In the genomic region with DNA sequence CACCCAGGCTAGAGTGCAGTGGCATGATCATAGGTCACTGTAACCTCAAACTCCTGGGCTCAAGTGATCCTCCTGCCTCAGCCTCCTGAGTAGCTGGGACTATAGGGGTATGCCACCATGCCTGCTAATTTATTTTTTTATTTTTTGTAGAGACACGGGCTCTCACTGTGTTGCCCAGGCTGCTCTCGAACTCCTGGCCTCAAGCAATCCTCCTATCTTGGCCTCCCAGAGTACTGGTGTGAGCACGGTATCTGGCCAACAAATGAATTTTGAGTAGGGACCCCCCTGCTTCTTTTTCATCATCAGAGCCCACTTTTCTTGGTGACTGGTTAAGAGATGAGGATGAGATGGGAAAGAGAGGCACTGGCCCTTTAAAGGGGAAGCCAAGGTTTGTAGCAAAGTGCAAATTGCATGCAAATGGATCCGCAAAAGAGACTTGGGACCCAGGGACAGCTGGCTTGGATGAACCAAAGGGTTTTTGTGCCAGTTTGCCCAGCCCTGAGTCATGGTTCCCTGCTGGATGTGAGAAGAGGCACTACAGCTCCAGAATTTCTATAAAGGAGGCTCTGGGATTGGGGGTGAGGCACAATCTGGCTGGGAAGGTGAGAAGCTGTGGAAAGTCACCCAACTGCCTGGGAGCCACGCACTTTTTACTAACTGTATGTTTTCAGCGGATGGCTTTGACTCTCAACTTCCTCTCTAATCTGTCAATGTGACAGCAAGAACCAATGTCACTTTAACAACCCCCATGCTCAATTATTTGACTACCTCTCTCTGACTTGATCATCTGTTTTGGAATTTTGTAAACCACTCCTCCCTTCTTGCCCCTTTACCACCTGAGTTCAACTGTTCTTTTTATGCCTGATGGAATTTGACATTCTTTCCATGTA, we compare ENCODE assay signal across 20 cellular contexts. TPM values are rescaled to one million over a fixed set of nuclear protein-coding genes. Genes with fewer than 3 reads are reported as not detected.
DNase-seq lines count a peak whose midpoint lies in the region; ATAC-seq, FAIRE-seq and TF ChIP-seq lines count a peak whose summit lies in the region.
"Had no signal": no experiment of that assay in that cellular context is flagged by ENCODE, and none has a peak within 500 bp of the region (broad histone marks: within the 10 kb centered on the region; RNA-seq: fewer than 3 reads in every experiment).

No MANE protein-coding gene starts in this region.

- CTCF ChIA-PET in HEK293 (lab: Yijun Ruan, JAX) = interaction anchor here (0.7 to 5.2 kb wide), 8 partner anchors 9 to 254 kb away, joined by 3 to 90 read pairs (median 14); a partner anchor contains a TSS

- no peaks in the 10 kb centered on the region for H3K27me3 ChIP-seq in endodermal cell (ENCODE audit: control insufficient read depth, insufficient read depth, low read length, poor library complexity, severe bottlenecking)
- H3K27me3 ChIP-seq: ovary had no signal

- no peaks in the 10 kb centered on the region for H3K9me3 Mint-ChIP-seq in endodermal cell
- H3K9me3 Mint-ChIP-seq: stimulated activated naive CD8-positive, alpha-beta T cell treated with anti-CD3 and anti-CD28 coated beads, Interleukin-15, amount 100 ng/mL, for 72 hours had no signal

- no peak for FAIRE-seq in kidney (lab: Jason Lieb, UNC)
- FAIRE-seq: keratinocyte had no signal

- no peaks in the 10 kb centered on the region for H3K9me3 ChIP-seq in HEK293 (ENCODE audit: control insufficient read depth, insufficient read depth, low read depth, low read length)
- peaks cover 6% of the 10 kb centered on the region for H3K9me3 ChIP-seq in endodermal cell (ENCODE audit: control insufficient read depth, low read length)
- H3K9me3 ChIP-seq in kidney (ENCODE audit: control insufficient read depth in 1 of 2, low read length in 2 of 2) = no peaks in the 10 kb centered on the region
- H3K9me3 ChIP-seq: ovary had no signal

- H3K4me3 ChIP-seq in HEK293 (ENCODE audit: low read depth, low read length) (no peak overlapping the region), NB4 (ENCODE audit: low read depth, low read length) (no peak overlapping the region), endodermal cell (ENCODE audit: low read length) (no peak overlapping the region), kidney (ENCODE audit: low read length in 2 of 2) (no peak overlapping the region)
- H3K4me3 ChIP-seq: ovary had no signal

- H3K27me3 Mint-ChIP-seq in endodermal cell (ENCODE audit: insufficient read depth) = peaks cover 2% of the 10 kb centered on the region
- H3K27me3 Mint-ChIP-seq: stimulated activated naive CD8-positive, alpha-beta T cell treated with anti-CD3 and anti-CD28 coated beads, Interleukin-15, amount 100 ng/mL, for 72 hours had no signal

- intact Hi-C loops in kidney (cut with DNase I) = loop anchor here (10.0 kb wide), 1 partner anchor 59 kb away; a partner anchor contains a TSS

- no peaks in the 10 kb centered on the region for H3K4me1 ChIP-seq in HEK293 (ENCODE audit: control insufficient read depth, insufficient read depth, low read length)
- H3K4me1 ChIP-seq in endodermal cell (ENCODE audit: control insufficient read depth, insufficient read depth, low read length) = peaks cover 3% of the 10 kb centered on the region
- no peaks in the 10 kb centered on the region for H3K4me1 ChIP-seq in kidney (ENCODE audit: control insufficient read depth in 1 of 2, insufficient read depth in 1 of 2, low read depth in 1 of 2, low read length in 2 of 2)

- no peak for TF ChIP-seq CTCF in HEK293 (tag by site-specific recombination; IDR thresholded peaks at IDR 0.05)
- no peak for TF ChIP-seq CTCF in NB4 (IDR thresholded peaks at IDR 0.05; ENCODE audit: low read depth, low read length)
- TF ChIP-seq CTCF in endodermal cell (conservative IDR thresholded peaks at IDR 0.05) = no peak
- no peak for TF ChIP-seq CTCF in kidney (IDR thresholded peaks at IDR 0.05; ENCODE audit: borderline replicate concordance, extremely low read depth, insufficient read depth)

- H3K4me1 Mint-ChIP-seq in endodermal cell = peaks cover 16% of the 10 kb centered on the region
- H3K4me1 Mint-ChIP-seq: B cell had no signal

- POLR2A ChIA-PET in HEK293 (lab: Yijun Ruan, JAX) = interaction anchor here (1.1 kb wide), 1 partner anchor 33 kb away, joined by 3 read pairs; no protein-coding TSS in a partner anchor

- DNase-seq in NB4 (ENCODE audit: low read depth) (peak; percentile 16), cerebellar cortex (ENCODE audit: low spot score) (peak; percentile 58), pons (ENCODE audit: low spot score) (peak; percentile 49), SIG-M5 (lab: John Stamatoyannopoulos, UW) (no peak), endodermal cell (no peak), kidney (no peak)
- DNase-seq: activated CD4-positive, alpha-beta T cell treated with anti-CD3 and anti-CD28 coated beads, Interleukin-2, amount 10 ng/mL, durations not matched to agents 24 days and 14 days; DMS79; erythroblast; midbrain; NCI-H2029; NCI-H748 treated with DMSO at 0.1 percent for 48 hours; Right ventricle myocardium superior; stimulated activated CD4-positive, alpha-beta T cell treated with anti-CD3 and anti-CD28 coated beads, Interleukin-12 subunit alpha, Interleukin-12 subunit beta, amount 100 ng/mL, for 4 hours; stimulated activated naive CD8-positive, alpha-beta T cell treated with anti-CD3 and anti-CD28 coated beads, Interleukin-15, amount 100 ng/mL, for 72 hours had no signal

- H3K27ac ChIP-seq in HEK293 (ENCODE audit: extremely low read depth, low read depth, low read length) = no peak overlapping the region
- H3K27ac ChIP-seq in endodermal cell (ENCODE audit: low read depth, low read length) = no peak overlapping the region
- no peak overlapping the region for H3K27ac ChIP-seq in kidney (ENCODE audit: low read depth in 2 of 2, low read length in 2 of 2)
- H3K27ac ChIP-seq: ovary had no signal

- H3K9ac ChIP-seq in endodermal cell (ENCODE audit: extremely low read depth, low read length, poor library complexity, severe bottlenecking) (no peak overlapping the region), kidney (ENCODE audit: low read length in 2 of 2) (no peak overlapping the region)

- no peak for ATAC-seq in GM19452 (IDR thresholded peaks at IDR 0.05; ENCODE audit: unreplicated experiment)
- ATAC-seq: stimulated activated naive CD8-positive, alpha-beta T cell treated with anti-CD3 and anti-CD28 coated beads, Interleukin-15, amount 100 ng/mL, for 72 hours had no signal

- no peaks in the 10 kb centered on the region for H3K36me3 ChIP-seq in HEK293 (ENCODE audit: control insufficient read depth in 2 of 2, insufficient read depth in 1 of 2, low read length in 2 of 2)
- H3K36me3 ChIP-seq in endodermal cell (ENCODE audit: control insufficient read depth, insufficient read depth, low read length) = no peaks in the 10 kb centered on the region
- no peaks in the 10 kb centered on the region for H3K36me3 ChIP-seq in kidney (ENCODE audit: control insufficient read depth in 1 of 2, insufficient read depth in 2 of 2, low read length in 2 of 2)
- H3K36me3 ChIP-seq: ovary had no signal

- 71 to 85% methylated on average over 5 to 6 of the region's 6 CpGs for WGBS in endodermal cell (ENCODE audit: insufficient coverage in 1 of 2, insufficient read length in 1 of 2), 2 experiments

- TF ChIP-seq POLR2A in NB4 (IDR thresholded peaks at IDR 0.05; ENCODE audit: extremely low read depth, insufficient read length) = no peak

- no peak overlapping the region for H3K4me3 Mint-ChIP-seq in endodermal cell
- H3K4me3 Mint-ChIP-seq: activated CD4-positive, alpha-beta T cell treated with anti-CD3 and anti-CD28 coated beads, Interleukin-2, amount 10 ng/mL, durations not matched to agents 24 days and 14 days; B cell; stimulated activated naive CD8-positive, alpha-beta T cell treated with anti-CD3 and anti-CD28 coated beads, Interleukin-15, amount 100 ng/mL, for 72 hours had no signal

- no peaks in the 10 kb centered on the region for H3K36me3 Mint-ChIP-seq in endodermal cell (ENCODE audit: low read depth)

- H3K27ac Mint-ChIP-seq in endodermal cell = no peak overlapping the region
- H3K27ac Mint-ChIP-seq: activated CD4-positive, alpha-beta T cell treated with anti-CD3 and anti-CD28 coated beads, Interleukin-2, amount 10 ng/mL, durations not matched to agents 24 days and 14 days; B cell; stimulated activated naive CD8-positive, alpha-beta T cell treated with anti-CD3 and anti-CD28 coated beads, Interleukin-15, amount 100 ng/mL, for 72 hours had no signal

TF ChIP-seq in HEK293, 187 proteins besides CTCF, POLR2A, EP300 and RAD21:
- TF ChIP-seq ZNF121 (tag by site-specific recombination; IDR thresholded peaks at IDR 0.05) = peak; percentile 48; the same call in 1 of the 2 replicates
- TF ChIP-seq, protein P1, sequence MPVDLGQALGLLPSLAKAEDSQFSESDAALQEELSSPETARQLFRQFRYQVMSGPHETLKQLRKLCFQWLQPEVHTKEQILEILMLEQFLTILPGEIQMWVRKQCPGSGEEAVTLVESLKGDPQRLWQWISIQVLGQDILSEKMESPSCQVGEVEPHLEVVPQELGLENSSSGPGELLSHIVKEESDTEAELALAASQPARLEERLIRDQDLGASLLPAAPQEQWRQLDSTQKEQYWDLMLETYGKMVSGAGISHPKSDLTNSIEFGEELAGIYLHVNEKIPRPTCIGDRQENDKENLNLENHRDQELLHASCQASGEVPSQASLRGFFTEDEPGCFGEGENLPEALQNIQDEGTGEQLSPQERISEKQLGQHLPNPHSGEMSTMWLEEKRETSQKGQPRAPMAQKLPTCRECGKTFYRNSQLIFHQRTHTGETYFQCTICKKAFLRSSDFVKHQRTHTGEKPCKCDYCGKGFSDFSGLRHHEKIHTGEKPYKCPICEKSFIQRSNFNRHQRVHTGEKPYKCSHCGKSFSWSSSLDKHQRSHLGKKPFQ (tag by site-specific recombination; IDR thresholded peaks at IDR 0.05) = no peak
- TF ChIP-seq ZNF544 (tag by site-specific recombination; IDR thresholded peaks at IDR 0.05) = no peak
- TF ChIP-seq ZNF223 (tag by site-specific recombination; IDR thresholded peaks at IDR 0.05) = no peak
TF ChIP-seq in HEK293: peak in this region for 1.

RNA-seq across cellular contexts. Expression of a gene that starts 58.7 kb away (rescaled TPM):
- 10 to 100 TPM; 22.8 to 26.1 TPM for total RNA-seq in endodermal cell
- 26.2 TPM for polyA plus RNA-seq in endodermal cell (2013, experiment 1 of 2)
- 27.0 TPM for polyA plus RNA-seq in endodermal cell (2013, experiment 2 of 2)
- 30.9 TPM for total RNA-seq in kidney
- 4.5 TPM for polyA plus RNA-seq in kidney (ENCODE audit: insufficient read depth, low read depth, low replicate concordance)

Comparison
In these comparisons a context has a peak if more than half of its experiments do, and no peak if none do; other contexts are left out.
1. DNase-seq: peak in NB4 (single experiment), cerebellar cortex (single experiment) and pons (single experiment); none in SIG-M5 (single experiment), endodermal cell (single experiment) and kidney (single experiment).